24 cellular contexts compared by ENCODE assay signal in the genomic region with DNA sequence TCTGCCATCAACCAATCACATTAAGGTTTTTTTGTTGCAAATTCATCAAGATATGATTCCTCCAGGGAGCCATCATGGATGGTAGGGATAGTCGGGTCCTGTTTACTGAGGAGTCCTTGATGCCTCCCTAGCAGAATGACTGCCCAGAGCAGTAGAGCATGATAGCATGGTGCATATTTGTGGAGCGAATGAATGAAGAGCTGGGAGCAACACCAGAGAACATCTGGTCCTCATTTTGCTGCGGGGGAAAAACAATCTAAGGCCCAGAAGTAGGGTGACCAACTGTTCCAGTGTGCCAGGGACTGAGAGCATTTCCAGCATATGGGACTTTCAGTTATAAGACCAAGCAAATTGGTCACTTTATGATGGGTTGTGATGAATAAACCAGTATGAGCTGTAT.
"Had no signal": no experiment of that assay in that cellular context is flagged by ENCODE, and none has a peak within 500 bp of the region (broad histone marks: within the 10 kb centered on the region; RNA-seq: fewer than 3 reads in every experiment).

No MANE protein-coding gene starts in this region.

- ATAC-seq: activated CD8-positive, alpha-beta T cell treated with anti-CD3 and anti-CD28 coated beads for 36 hours; activated T-helper 17 cell treated with anti-CD3 and anti-CD28 coated beads, Interleukin-2, amount 50 U/mL, for 72 hours; body of pancreas; effector memory CD8-positive, alpha-beta T cell; gastroesophageal sphincter; heart right ventricle had no signal

- H3K9me3 Mint-ChIP-seq: activated CD8-positive, alpha-beta T cell treated with anti-CD3 and anti-CD28 coated beads for 36 hours; activated naive CD8-positive, alpha-beta T cell treated with anti-CD3 and anti-CD28 coated beads, Interleukin-2, amount 10 ng/mL, durations not matched to agents 7 days and 5 days; activated T-helper 17 cell treated with anti-CD3 and anti-CD28 coated beads, Interleukin-2, amount 50 U/mL, for 72 hours; effector memory CD8-positive, alpha-beta T cell; stimulated activated naive CD8-positive, alpha-beta T cell treated with anti-CD3 and anti-CD28 coated beads, Interleukin-15, Interleukin-2, amounts not matched to agents 100 ng/mL and 50 ng/mL, for 24 hours had no signal

- H3K36me3 ChIP-seq: gastroesophageal sphincter, heart right ventricle, left ventricle myocardium inferior, suprapubic skin, transverse colon, uterus had no signal

- H3K4me1 ChIP-seq: gastroesophageal sphincter, suprapubic skin, transverse colon, uterus had no signal

- H3K4me1 Mint-ChIP-seq: activated naive CD8-positive, alpha-beta T cell treated with anti-CD3 and anti-CD28 coated beads, Interleukin-2, amount 10 ng/mL, durations not matched to agents 7 days and 5 days had no signal

- DNase-seq: activated CD4-positive, alpha-beta T cell treated with anti-CD3 and anti-CD28 coated beads for 48 hours; activated CD4-positive, CD25-positive, alpha-beta regulatory T cell; activated CD8-positive, alpha-beta T cell treated with anti-CD3 and anti-CD28 coated beads for 36 hours; activated naive CD4-positive, alpha-beta T cell treated with Interleukin-2 at 50 U/mL for 16 hours; activated naive CD8-positive, alpha-beta T cell treated with anti-CD3 and anti-CD28 coated beads, Interleukin-2, amount 10 ng/mL, durations not matched to agents 7 days and 5 days; activated T-cell treated with anti-CD3 and anti-CD28 coated beads, Interleukin-2, amount 50 U/mL, for 1 hour; body of pancreas; effector memory CD8-positive, alpha-beta T cell; heart right ventricle; kidney glomerular epithelial cell; left ventricle myocardium inferior; mammary epithelial cell; nephron progenitor cell; occipital lobe; stimulated activated CD4-positive, alpha-beta T cell treated with anti-CD3 and anti-CD28 coated beads, Interleukin-12 subunit alpha, Interleukin-12 subunit beta, amount 100 ng/mL, for 4 hours; stimulated activated CD4-positive, alpha-beta T cell treated with anti-CD3 and anti-CD28 coated beads, Interleukin-1b, Interleukin-23, amount 100 ng/mL, for 48 hours; stimulated activated CD8-positive, alpha-beta memory T cell treated with anti-CD3 and anti-CD28 coated beads, Interleukin-4, amount 100 ng/mL, for 48 hours; transverse colon; uterus had no signal

- H3K36me3 Mint-ChIP-seq: activated naive CD8-positive, alpha-beta T cell treated with anti-CD3 and anti-CD28 coated beads, Interleukin-2, amount 10 ng/mL, durations not matched to agents 7 days and 5 days had no signal

- H3K27ac Mint-ChIP-seq: activated CD8-positive, alpha-beta T cell treated with anti-CD3 and anti-CD28 coated beads for 36 hours; activated naive CD8-positive, alpha-beta T cell treated with anti-CD3 and anti-CD28 coated beads, Interleukin-2, amount 10 ng/mL, durations not matched to agents 7 days and 5 days; activated T-helper 17 cell treated with anti-CD3 and anti-CD28 coated beads, Interleukin-2, amount 50 U/mL, for 72 hours; effector memory CD8-positive, alpha-beta T cell; nephron progenitor cell; progenitor cell of endocrine pancreas; stimulated activated naive CD8-positive, alpha-beta T cell treated with anti-CD3 and anti-CD28 coated beads, Interleukin-15, Interleukin-2, amounts not matched to agents 100 ng/mL and 50 ng/mL, for 24 hours had no signal

- H3K9me3 ChIP-seq: body of pancreas, gastroesophageal sphincter, heart right ventricle, left ventricle myocardium inferior, suprapubic skin, transverse colon, uterus had no signal

- H3K4me3 Mint-ChIP-seq: activated CD8-positive, alpha-beta T cell treated with anti-CD3 and anti-CD28 coated beads for 36 hours; activated naive CD8-positive, alpha-beta T cell treated with anti-CD3 and anti-CD28 coated beads, Interleukin-2, amount 10 ng/mL, durations not matched to agents 7 days and 5 days; activated T-helper 17 cell treated with anti-CD3 and anti-CD28 coated beads, Interleukin-2, amount 50 U/mL, for 72 hours; effector memory CD8-positive, alpha-beta T cell; nephron progenitor cell; stimulated activated naive CD8-positive, alpha-beta T cell treated with anti-CD3 and anti-CD28 coated beads, Interleukin-15, Interleukin-2, amounts not matched to agents 100 ng/mL and 50 ng/mL, for 24 hours had no signal

- H3K27ac ChIP-seq: body of pancreas, gastroesophageal sphincter, suprapubic skin, transverse colon, uterus had no signal

- H3K27me3 ChIP-seq: body of pancreas, gastroesophageal sphincter, suprapubic skin, transverse colon, uterus had no signal

- H3K4me3 ChIP-seq: body of pancreas, gastroesophageal sphincter, heart right ventricle, left ventricle myocardium inferior, suprapubic skin, transverse colon, uterus had no signal
